ENCODE assay signal across 14 cellular contexts in genomic region chr19:45751483-45751882, GRCh38. TPM values are rescaled to one million over a fixed set of nuclear protein-coding genes. Genes with fewer than 3 reads are reported as not detected.
"Had no signal": no experiment of that assay in that cellular context is flagged by ENCODE, and none has a peak within 500 bp of the region (broad histone marks: within the 10 kb centered on the region; RNA-seq: fewer than 3 reads in every experiment).

No MANE protein-coding gene starts in this region.

RNA-seq across cellular contexts. Expression of gene MEIOSIN, which starts 18.2 kb away (rescaled TPM):
- total RNA-seq: stomach, subcutaneous adipose tissue, suprapubic skin, temporal lobe, thoracic aorta, thyroid gland, tibial nerve, transverse colon, upper lobe of left lung, upper lobe of right lung, ureter, urinary bladder, uterus, vagina had no signal
- polyA plus RNA-seq: stomach, urinary bladder had no signal
